ENCODE assay signal across 16 cellular contexts in genomic region chr1:26915204-26915842, GRCh38. TPM values are rescaled to one million over a fixed set of nuclear protein-coding genes. Genes with fewer than 3 reads are reported as not detected.
A peak's percentile ranks its signal among the peaks of the same experiment; 100 is the strongest.
DNase-seq lines count a peak whose midpoint lies in the region; ATAC-seq, FAIRE-seq and TF ChIP-seq lines count a peak whose summit lies in the region.
"Had no signal": no experiment of that assay in that cellular context is flagged by ENCODE, and none has a peak within 500 bp of the region (broad histone marks: within the 10 kb centered on the region; RNA-seq: fewer than 3 reads in every experiment).

No MANE protein-coding gene starts in this region.

- BruUV-seq in Panc1 (replicated peaks; lab: Mats Ljungman, UMichigan), result no TSS peak

- DNase-seq in Panc1 (ENCODE audit: low read depth, low spot score), result no peak
- peak; percentile 53 to 66 for DNase-seq in heart right ventricle
- peak; percentile 78 for DNase-seq in small intestine
- DNase-seq in NCI-H748 (lab: John Stamatoyannopoulos, UW; ENCODE audit: unreplicated experiment), result no peak
- DNase-seq: activated CD4-positive, alpha-beta T cell treated with anti-CD3 and anti-CD28 coated beads, Interleukin-2, amount 50 U/mL, for 48 hours; activated effector memory CD4-positive, alpha-beta T cell treated with Interleukin-2 at 50 U/mL for 16 hours; kidney glomerular epithelial cell; NCI-H526; T-helper 9 cell had no signal

- no peak for TF ChIP-seq CTCF in Panc1 (IDR thresholded peaks at IDR 0.05)
- no peak for TF ChIP-seq CTCF in heart right ventricle (IDR thresholded peaks at IDR 0.05)
- TF ChIP-seq CTCF in gastroesophageal sphincter (IDR thresholded peaks at IDR 0.05), result no peak

- CTCF ChIA-PET in Panc1 (lab: Charles Lee), result no interaction called here

- FAIRE-seq in small intestine (lab: Jason Lieb, UNC), result no peak

- H3K36me3 ChIP-seq in Panc1 (ENCODE audit: control insufficient read depth, insufficient read depth, low read length), result no peaks in the 10 kb centered on the region
- peaks cover 0 to 6% (median 0%) of the 10 kb centered on the region in 9 donors for H3K36me3 ChIP-seq in heart right ventricle
- peaks cover 0 to 3% of the 10 kb centered on the region in 2 donors for H3K36me3 ChIP-seq in small intestine (ENCODE audit: control insufficient read depth in 2 of 2, insufficient read depth in 2 of 2, low read length in 2 of 2)
- no peaks in the 10 kb centered on the region for H3K36me3 ChIP-seq in gastroesophageal sphincter

- 37 to 44% methylated on average over 5 of the region's 5 CpGs for WGBS in heart right ventricle, 2 donors
- 20 to 49% (median 29%) methylated on average over 5 of the region's 5 CpGs for WGBS in small intestine, 3 donors
- WGBS in gastroesophageal sphincter (ENCODE audit: low coverage in 1 of 2), 2 donors, result 60 to 61% methylated on average over 1 to 2 of the region's 5 CpGs

- H3K27me3 ChIP-seq in Panc1 (ENCODE audit: control insufficient read depth, insufficient read depth, low read length) (no peaks in the 10 kb centered on the region), heart right ventricle (no peaks in the 10 kb centered on the region), small intestine (ENCODE audit: control insufficient read depth in 2 of 2, insufficient read depth in 2 of 2, low read length in 2 of 2) (no peaks in the 10 kb centered on the region), gastroesophageal sphincter (no peaks in the 10 kb centered on the region)

- H3K4me1 ChIP-seq in Panc1 (ENCODE audit: control insufficient read depth, insufficient read depth, low read length) (peaks cover 45% of the 10 kb centered on the region), heart right ventricle (peaks cover 0 to 28% (median 4%) of the 10 kb centered on the region in 9 donors), small intestine (ENCODE audit: control insufficient read depth in 2 of 2, insufficient read depth in 1 of 2, low read depth in 1 of 2, low read length in 1 of 2) (no peaks in the 10 kb centered on the region), gastroesophageal sphincter (no peaks in the 10 kb centered on the region)

- H3K9me3 ChIP-seq in Panc1 (ENCODE audit: control insufficient read depth, insufficient read depth, low read depth, low read length) (no peaks in the 10 kb centered on the region), heart right ventricle (no peaks in the 10 kb centered on the region), small intestine (ENCODE audit: control insufficient read depth, low read depth) (no peaks in the 10 kb centered on the region), gastroesophageal sphincter (no peaks in the 10 kb centered on the region)

- in situ Hi-C loops in Panc1 (cut with HindIII; ENCODE audit: low pct_unique_long_range_greater_than_20kb, low sequenced_read_pairs), result no loop called here

- no peak for ATAC-seq in Panc1
- peak; percentile 30 to 79 (median 56) for ATAC-seq in heart right ventricle
- ATAC-seq in gastroesophageal sphincter, result no peak
- ATAC-seq: HCT116 had no signal

- no peak for TF ChIP-seq POLR2A in gastroesophageal sphincter (IDR thresholded peaks at IDR 0.05)

- peak overlapping the region; percentile 81 for H3K27ac ChIP-seq in Panc1 (ENCODE audit: low read length)
- H3K27ac ChIP-seq in heart right ventricle, result peak overlapping the region in 9 of 10 donors; percentile 44 to 96 (median 94)
- H3K27ac ChIP-seq in small intestine (ENCODE audit: low read depth in 1 of 2, low read length in 1 of 2), result peak overlapping the region; percentile 57 to 70
- H3K27ac ChIP-seq in gastroesophageal sphincter, result no peak overlapping the region

- H3K4me3 ChIP-seq in Panc1 (ENCODE audit: low read depth in 2 of 2, low read length in 2 of 2), result no peak overlapping the region
- no peak overlapping the region for H3K4me3 ChIP-seq in heart right ventricle
- H3K4me3 ChIP-seq in small intestine (ENCODE audit: low read depth in 1 of 2, low read length in 2 of 2), result no peak overlapping the region
- H3K4me3 ChIP-seq in gastroesophageal sphincter, result no peak overlapping the region

- intact Hi-C loops in Panc1 (cut with micrococcal nuclease; ENCODE audit: unreplicated experiment), result no loop called here
- intact Hi-C loops in heart right ventricle (cut with DNase I), result no loop called here

- TF ChIP-seq EP300 in gastroesophageal sphincter (IDR thresholded peaks at IDR 0.05), result no peak

- POLR2A ChIA-PET in Panc1 (lab: Charles Lee), result interaction anchor here (1.0 kb wide), 1 partner anchor 15 kb away, joined by 3 read pairs; the partner anchor contains the start of gene GPATCH3

RNA-seq across cellular contexts. Expression of gene NR0B2, which starts 1.5 kb away (rescaled TPM):
- total RNA-seq in Panc1 (2021; ENCODE audit: unreplicated experiment), result 5.2 TPM
- polyA plus RNA-seq in Panc1 (2012; ENCODE audit: insufficient read length), result 19.3 TPM
- 10 to 100 TPM in 2 of 10 donors, 1 to 10 TPM in 8; 2.7 to 14.7 (median 7.8) TPM for total RNA-seq in heart right ventricle
- 1 to 10 TPM; 2.7 to 4.0 TPM for polyA plus RNA-seq in heart right ventricle
- polyA plus RNA-seq in small intestine, result 100 to 1,000 TPM in 2 of 3 donors, 10 to 100 TPM in 1; 54.9 to 443 (median 366) TPM
- total RNA-seq in gastroesophageal sphincter, result not detected
- total RNA-seq: glomerular endothelial cell, skeletal muscle tissue, temporal lobe had no signal
- polyA plus RNA-seq: CD14-positive monocyte, neural cell had no signal

RNA-seq across cellular contexts. Expression of gene NUDC, which starts 6.2 kb away (rescaled TPM):
- total RNA-seq in Panc1 (2021; ENCODE audit: unreplicated experiment) (161 TPM), heart right ventricle (10 to 100 TPM; 48.9 to 84.0 (median 61.4) TPM), gastroesophageal sphincter (10 to 100 TPM; 64.8 to 94.5 (median 68.1) TPM)
- 340 TPM for polyA plus RNA-seq in Panc1 (2012; ENCODE audit: insufficient read length)
- polyA plus RNA-seq in heart right ventricle (10 to 100 TPM; 62.8 to 95.9 TPM), small intestine (10 to 100 TPM; 39.4 to 70.5 (median 40.0) TPM)

RNA-seq across cellular contexts. Expression of gene GPATCH3, which starts 15.1 kb away (rescaled TPM):
- total RNA-seq in Panc1 (2021; ENCODE audit: unreplicated experiment), result 29.7 TPM
- polyA plus RNA-seq in Panc1 (2012; ENCODE audit: insufficient read length), result 32.1 TPM
- total RNA-seq in heart right ventricle, result 10 to 100 TPM in 1 of 10 donors, 1 to 10 TPM in 9; 6.5 to 10.0 (median 8.6) TPM
- 10 to 100 TPM in 1 of 2 donors, 1 to 10 TPM in 1; 8.0 to 19.5 TPM for polyA plus RNA-seq in heart right ventricle
- polyA plus RNA-seq in small intestine, result 10 to 100 TPM; 11.0 to 55.7 (median 43.2) TPM
- total RNA-seq in gastroesophageal sphincter, result 10 to 100 TPM in 3 of 4 donors, 1 to 10 TPM in 1; 5.1 to 21.6 (median 14.4) TPM

RNA-seq across cellular contexts. Expression of gene GPN2, which starts 25.2 kb away (rescaled TPM):
- total RNA-seq in Panc1 (2021; ENCODE audit: unreplicated experiment), result 41.9 TPM
- 51.1 TPM for polyA plus RNA-seq in Panc1 (2012; ENCODE audit: insufficient read length)
- 10 to 100 TPM; 12.4 to 31.3 (median 20.4) TPM for total RNA-seq in heart right ventricle
- 10 to 100 TPM; 13.7 to 21.1 TPM for polyA plus RNA-seq in heart right ventricle
- polyA plus RNA-seq in small intestine, result 10 to 100 TPM; 13.5 to 21.9 (median 18.2) TPM
- total RNA-seq in gastroesophageal sphincter, result 10 to 100 TPM; 10.4 to 17.3 (median 12.8) TPM

RNA-seq across cellular contexts. Expression of gene KDF1, which starts 44.9 kb away (rescaled TPM):
- total RNA-seq in Panc1 (2021; ENCODE audit: unreplicated experiment) (3.2 TPM), heart right ventricle (under 1 TPM in 4 of 10 donors, not detected in 6; 0.21 to 0.26 (median 0.24) TPM), gastroesophageal sphincter (1 to 10 TPM in 1 of 4 donors, not detected in 3; 2.3 TPM)
- polyA plus RNA-seq in Panc1 (2012; ENCODE audit: insufficient read length), result 3.8 TPM
- polyA plus RNA-seq in heart right ventricle (under 1 TPM in 1 of 2 donors, not detected in 1; 0.15 TPM), small intestine (10 to 100 TPM; 19.9 to 30.8 (median 30.4) TPM)
- total RNA-seq: glomerular endothelial cell, skeletal muscle tissue, temporal lobe had no signal
- polyA plus RNA-seq: CD14-positive monocyte, neural cell had no signal

Comparison
In these comparisons a context has a peak if more than half of its experiments do, and no peak if none do; other contexts are left out.
1. ATAC-seq: peak in heart right ventricle (8 of 8); none in Panc1 (single experiment) and gastroesophageal sphincter (single experiment).
2. DNase-seq: peak in heart right ventricle (2 of 2) and small intestine (single experiment); none in Panc1 (single experiment) and NCI-H748 (single experiment).
3. H3K27ac ChIP-seq: peak in Panc1 (single experiment), heart right ventricle (9 of 10) and small intestine (2 of 2); none in gastroesophageal sphincter (0 of 4).